Comparison of ENCODE assay signal across 9 cellular contexts in the genomic region with DNA sequence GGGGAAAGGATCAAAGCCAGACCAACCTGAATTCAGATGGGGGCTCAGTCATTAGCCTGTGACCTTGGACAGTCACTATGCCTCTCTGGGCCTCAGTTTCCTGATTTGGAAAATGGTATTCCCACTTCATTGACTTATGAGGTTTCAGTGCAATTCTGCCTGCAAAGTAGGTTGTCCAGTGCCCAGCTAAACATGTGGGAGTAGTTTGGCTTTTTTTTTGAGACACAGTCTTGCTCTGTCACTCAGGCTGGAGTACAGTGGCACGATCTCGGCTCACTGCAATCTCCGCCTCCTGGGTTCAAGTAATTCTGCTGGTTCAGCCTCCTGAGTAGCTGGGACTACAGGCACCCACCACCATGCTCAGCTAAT. TPM values are rescaled to one million over a fixed set of nuclear protein-coding genes. Genes with fewer than 3 reads are reported as not detected.
A peak's percentile ranks its signal among the peaks of the same experiment; 100 is the strongest.
DNase-seq lines count a peak whose midpoint lies in the region; ATAC-seq and TF ChIP-seq lines count a peak whose summit lies in the region.
"Not testable (repeated sequence)": the region's sequence is repeated elsewhere in the genome, so short reads cannot be mapped to it uniquely, and the experiment has no call there.
"Had no signal": no experiment of that assay in that cellular context is flagged by ENCODE, and none has a peak within 500 bp of the region (broad histone marks: within the 10 kb centered on the region; RNA-seq: fewer than 3 reads in every experiment).

No MANE protein-coding gene starts in this region.

- H3K36me3 ChIP-seq in BLaER1 = peaks cover 64% of the 10 kb centered on the region
- H3K36me3 ChIP-seq in SK-N-SH (replicated peaks in 1 of 2; ENCODE audit: control insufficient read depth in 1 of 2, insufficient read depth in 2 of 2, low read length in 1 of 2); colonic mucosa; cardiac muscle cell; lung (ENCODE audit: control insufficient read depth in 2 of 2, insufficient read depth in 2 of 2, low read length in 2 of 2); smooth muscle cell (ENCODE audit: low read depth); thyroid gland: not testable (repeated sequence)

- intact Hi-C loops in colonic mucosa (cut with DNase I); thyroid gland (cut with DNase I): not testable (repeated sequence)

- H4K20me1 ChIP-seq in BLaER1 = peaks cover 60% of the 10 kb centered on the region; the same call in 1 of the 2 replicates
- not testable (repeated sequence) for H4K20me1 ChIP-seq in SK-N-SH (ENCODE audit: insufficient read depth); smooth muscle cell (ENCODE audit: low read depth)

- H2AFZ ChIP-seq in SK-N-SH (ENCODE audit: low read depth); smooth muscle cell (ENCODE audit: low read depth): not testable (repeated sequence)

- not testable (repeated sequence) for TF ChIP-seq RAD21 in SK-N-SH (IDR thresholded peaks at IDR 0.05; ENCODE audit: low read length)

- TF ChIP-seq CTCF in SK-N-SH (IDR thresholded peaks at IDR 0.05); colonic mucosa (IDR thresholded peaks at IDR 0.05); cardiac muscle cell (IDR thresholded peaks at IDR 0.05; ENCODE audit: low read depth, low read length); lung (IDR thresholded peaks at IDR 0.05; ENCODE audit: control extremely low read depth, extremely low read depth); osteocyte (IDR thresholded peaks at IDR 0.05); smooth muscle cell (IDR thresholded peaks at IDR 0.05; ENCODE audit: borderline replicate concordance, insufficient read depth, poor library complexity, severe bottlenecking); thyroid gland (IDR thresholded peaks at IDR 0.05): not testable (repeated sequence)

- peaks cover 27% of the 10 kb centered on the region for H3F3A ChIP-seq in SK-N-SH (replicated peaks; ENCODE audit: insufficient read depth)
- peaks cover 10% of the 10 kb centered on the region for H3F3A ChIP-seq in smooth muscle cell (ENCODE audit: low read depth)

- H3K79me2 ChIP-seq in SK-N-SH (ENCODE audit: insufficient read depth) = peaks cover 28% of the 10 kb centered on the region; the same call in 1 of the 2 replicates
- not testable (repeated sequence) for H3K79me2 ChIP-seq in smooth muscle cell (ENCODE audit: low read depth)

- H3K4me1 ChIP-seq in BLaER1 (peaks cover 95% of the 10 kb centered on the region), SK-N-SH (ENCODE audit: control insufficient read depth in 1 of 2, insufficient read depth in 2 of 2, low read depth in 1 of 2, low read length in 1 of 2) (peaks cover 0 to 34% of the 10 kb centered on the region in 2 experiments; a peak in 3 of 4 replicates), cardiac muscle cell (ENCODE audit: low read depth) (peaks cover 34% of the 10 kb centered on the region), lung (ENCODE audit: control insufficient read depth in 2 of 2, insufficient read depth in 2 of 2, low read length in 2 of 2) (peaks cover 16 to 28% of the 10 kb centered on the region in 2 donors), smooth muscle cell (ENCODE audit: low read depth) (peaks cover 12% of the 10 kb centered on the region), thyroid gland (peaks cover 36 to 75% of the 10 kb centered on the region in 2 donors)
- not testable (repeated sequence) for H3K4me1 ChIP-seq in colonic mucosa

- not testable (repeated sequence) for H3K27me3 Mint-ChIP-seq in osteocyte (ENCODE audit: unreplicated experiment)

- TF ChIP-seq EP300 in SK-N-SH (IDR thresholded peaks at IDR 0.05; ENCODE audit: borderline replicate concordance in 1 of 2, low read depth in 1 of 2, low read length in 1 of 2) = not testable (repeated sequence)

- not testable (repeated sequence) for H3K4me3 Mint-ChIP-seq in osteocyte (ENCODE audit: unreplicated experiment)

- H3K9me3 Mint-ChIP-seq in osteocyte (ENCODE audit: unreplicated experiment) = not testable (repeated sequence)

- H3K4me2 ChIP-seq in BLaER1 = peak overlapping the region; percentile 84
- peak overlapping the region; percentile 27; the same call in 1 of the 2 replicates for H3K4me2 ChIP-seq in SK-N-SH
- peak overlapping the region; percentile 71 for H3K4me2 ChIP-seq in smooth muscle cell

- TF ChIP-seq POLR2A in thyroid gland (IDR thresholded peaks at IDR 0.05) = not testable (repeated sequence)

- POLR2A ChIA-PET in SK-N-SH (lab: Yijun Ruan, JAX) = interaction anchor here (0.6 to 1.0 kb wide), 2 partner anchors 10 to 12 kb away, joined by 3 read pairs; no protein-coding TSS in a partner anchor

- not testable (repeated sequence) for H3K27me3 ChIP-seq in BLaER1; SK-N-SH (ENCODE audit: insufficient read depth); colonic mucosa; cardiac muscle cell; lung (ENCODE audit: control insufficient read depth, insufficient read depth); smooth muscle cell (ENCODE audit: low read depth); thyroid gland

- H3K4me1 Mint-ChIP-seq in osteocyte (ENCODE audit: unreplicated experiment) = peaks cover 60% of the 10 kb centered on the region

- CTCF ChIA-PET in SK-N-SH (lab: Yijun Ruan, JAX) = interaction anchor here (1.1 kb wide), 1 partner anchor 12 kb away, joined by 3 read pairs; no protein-coding TSS in a partner anchor

- peak overlapping the region; percentile 75 for H3K27ac ChIP-seq in BLaER1
- H3K27ac ChIP-seq in SK-N-SH (ENCODE audit: low read depth in 2 of 2, low read length in 1 of 2) = peak overlapping the region in 1 of 2 experiments; percentile 43; a peak in 2 of 4 replicates
- H3K27ac ChIP-seq in colonic mucosa = peak overlapping the region; percentile 80
- peak overlapping the region; percentile 88 for H3K27ac ChIP-seq in cardiac muscle cell
- peak overlapping the region; percentile 34 to 96 for H3K27ac ChIP-seq in lung (ENCODE audit: low read depth in 1 of 2, low read length in 1 of 2)
- peak overlapping the region; percentile 98 for H3K27ac ChIP-seq in smooth muscle cell (ENCODE audit: low read depth)
- H3K27ac ChIP-seq in thyroid gland = peak overlapping the region; percentile 63 to 80 (median 72)

- not testable (repeated sequence) for H3K36me3 Mint-ChIP-seq in osteocyte (ENCODE audit: unreplicated experiment)

- ATAC-seq in lung (ENCODE audit: insufficient read depth, low FRiP score) = not testable (repeated sequence)

- 93% methylated on average over 3 of the region's 3 CpGs for WGBS in SK-N-SH (ENCODE audit: low lambda C conversion rate)
- 56 to 82% methylated on average over 3 of the region's 3 CpGs for WGBS in lung, 2 donors
- 66% methylated on average over 3 of the region's 3 CpGs for WGBS in smooth muscle cell (ENCODE audit: low lambda C conversion rate)
- 55 to 62% methylated on average over 3 of the region's 3 CpGs for WGBS in thyroid gland, 2 donors

- H3K27ac Mint-ChIP-seq in osteocyte (ENCODE audit: unreplicated experiment) = peak overlapping the region; percentile 95

- H3K9ac ChIP-seq in BLaER1 (peak overlapping the region; percentile 58; the same call in 1 of the 2 replicates), colonic mucosa (ENCODE audit: low read depth in 2 of 2, low read length in 2 of 2) (peak overlapping the region in 1 of 2 donors; percentile 51), smooth muscle cell (ENCODE audit: low read depth) (peak overlapping the region; percentile 88)
- H3K9ac ChIP-seq in SK-N-SH = not testable (repeated sequence)

- H3K9me3 ChIP-seq in BLaER1; SK-N-SH; colonic mucosa; cardiac muscle cell (ENCODE audit: low read depth); lung (ENCODE audit: control insufficient read depth in 2 of 2, insufficient read depth in 1 of 2, low read length in 1 of 2); smooth muscle cell (replicated peaks; ENCODE audit: low read depth); thyroid gland: not testable (repeated sequence)

- H3K4me3 ChIP-seq in BLaER1; SK-N-SH (ENCODE audit: low read depth in 2 of 2, low read length in 1 of 2); colonic mucosa; cardiac muscle cell; lung; smooth muscle cell; thyroid gland (replicated peaks in 1 of 3): not testable (repeated sequence)

- DNase-seq in SK-N-SH; colonic mucosa; cardiac muscle cell (ENCODE audit: low read depth in 1 of 2, low spot score in 1 of 2); lung (ENCODE audit: low spot score); osteocyte (ENCODE audit: extremely low spot score, unreplicated experiment); smooth muscle cell (lab: John Stamatoyannopoulos, UW; ENCODE audit: unreplicated experiment); thyroid gland: not testable (repeated sequence)

- not testable (repeated sequence) for H3K9me2 ChIP-seq in SK-N-SH

RNA-seq across cellular contexts. Expression of a gene that starts 17.9 kb away (rescaled TPM):
- polyA plus RNA-seq in SK-N-SH (2012; rRNA removed) (8.8 and 18.8 TPM in 2 replicates), cardiac muscle cell (12.6 and 35.4 TPM in 2 replicates), lung (100 to 1,000 TPM in 1 of 2 donors, 10 to 100 TPM in 1; 80.7 to 317 TPM), smooth muscle cell (42.4 and 54.1 TPM in 2 replicates)
- polyA plus RNA-seq in SK-N-SH (2012; cell fraction: cytosol; rRNA removed) = 8.8 and 16.2 TPM in 2 replicates
- 25.8 and 27.5 TPM in 2 replicates for polyA plus RNA-seq in SK-N-SH (2012; cell fraction: nucleus; rRNA removed)
- total RNA-seq in colonic mucosa (10 to 100 TPM; 15.4 to 34.5 TPM), cardiac muscle cell (6.9 and 15.8 TPM in 2 replicates), lung (100 to 1,000 TPM in 1 of 2 donors, 10 to 100 TPM in 1; 41.1 to 182 TPM), osteocyte (140 and 143 TPM in 2 replicates), smooth muscle cell (11.1 and 12.6 TPM in 2 replicates), thyroid gland (100 to 1,000 TPM in 1 of 4 donors, 10 to 100 TPM in 3; 45.6 to 115 (median 51.1) TPM)

RNA-seq across cellular contexts. Expression of a gene that starts 33.9 kb away (rescaled TPM):
- polyA plus RNA-seq in SK-N-SH (2012; rRNA removed) (82.3 and 82.7 TPM in 2 replicates), cardiac muscle cell (78.3 and 111 TPM in 2 replicates), lung (10 to 100 TPM; 89.6 to 97.6 TPM), smooth muscle cell (26.2 and 34.9 TPM in 2 replicates)
- polyA plus RNA-seq in SK-N-SH (2012; cell fraction: cytosol; rRNA removed) = 32.6 and 51.9 TPM in 2 replicates
- 183 and 238 TPM in 2 replicates for polyA plus RNA-seq in SK-N-SH (2012; cell fraction: nucleus; rRNA removed)
- total RNA-seq in colonic mucosa (10 to 100 TPM; 31.6 to 55.1 TPM), cardiac muscle cell (112 and 123 TPM in 2 replicates), lung (100 to 1,000 TPM in 1 of 2 donors, 10 to 100 TPM in 1; 42.5 to 115 TPM), osteocyte (58.7 and 65.1 TPM in 2 replicates), smooth muscle cell (9.2 and 12.9 TPM in 2 replicates), thyroid gland (10 to 100 TPM; 58.5 to 78.0 (median 62.1) TPM)

RNA-seq across cellular contexts. Expression of a gene that starts 40.9 kb away (rescaled TPM):
- polyA plus RNA-seq in SK-N-SH (2012; rRNA removed) (103 and 125 TPM in 2 replicates), cardiac muscle cell (346 and 413 TPM in 2 replicates), lung (100 to 1,000 TPM in 1 of 2 donors, 10 to 100 TPM in 1; 63.8 to 386 TPM), smooth muscle cell (97.8 and 115 TPM in 2 replicates)
- polyA plus RNA-seq in SK-N-SH (2012; cell fraction: cytosol; rRNA removed) = 65.8 and 85.2 TPM in 2 replicates
- polyA plus RNA-seq in SK-N-SH (2012; cell fraction: nucleus; rRNA removed) = 98.3 and 147 TPM in 2 replicates
- total RNA-seq in colonic mucosa (100 to 1,000 TPM; 159 to 166 TPM), cardiac muscle cell (174 and 175 TPM in 2 replicates), lung (100 to 1,000 TPM in 1 of 2 donors, 10 to 100 TPM in 1; 72.3 to 154 TPM), osteocyte (57.6 and 65.8 TPM in 2 replicates), smooth muscle cell (22.2 and 52.4 TPM in 2 replicates), thyroid gland (10 to 100 TPM; 56.3 to 98.9 (median 86.3) TPM)

RNA-seq across cellular contexts. Expression of a gene that starts 50.7 kb away (rescaled TPM):
- polyA plus RNA-seq in SK-N-SH (2012; rRNA removed) = 82.7 and 108 TPM in 2 replicates
- polyA plus RNA-seq in SK-N-SH (2012; cell fraction: cytosol; rRNA removed) = 55.0 and 77.8 TPM in 2 replicates
- 210 and 240 TPM in 2 replicates for polyA plus RNA-seq in SK-N-SH (2012; cell fraction: nucleus; rRNA removed)
- 10 to 100 TPM; 64.0 to 77.7 TPM for total RNA-seq in colonic mucosa
- total RNA-seq in cardiac muscle cell = 85.1 and 162 TPM in 2 replicates
- 139 and 193 TPM in 2 replicates for polyA plus RNA-seq in cardiac muscle cell
- 10 to 100 TPM; 54.9 to 97.9 TPM for total RNA-seq in lung
- polyA plus RNA-seq in lung = 10 to 100 TPM; 53.9 to 55.9 TPM
- total RNA-seq in osteocyte = 78.0 and 78.5 TPM in 2 replicates
- 38.2 and 48.0 TPM in 2 replicates for total RNA-seq in smooth muscle cell
- polyA plus RNA-seq in smooth muscle cell = 61.4 and 68.6 TPM in 2 replicates
- total RNA-seq in thyroid gland = 10 to 100 TPM; 47.5 to 85.2 (median 78.3) TPM

RNA-seq across cellular contexts. Expression of a gene that starts 58.1 kb away (rescaled TPM):
- 0.15 and 0.52 TPM in 2 replicates for polyA plus RNA-seq in SK-N-SH (2012; rRNA removed)
- polyA plus RNA-seq in SK-N-SH (2012; cell fraction: cytosol; rRNA removed) = 0.14 and 0.34 TPM in 2 replicates
- 0.30 and 0.31 TPM in 2 replicates for polyA plus RNA-seq in SK-N-SH (2012; cell fraction: nucleus; rRNA removed)
- 1 to 10 TPM; 3.5 TPM for total RNA-seq in colonic mucosa
- total RNA-seq in cardiac muscle cell = 3.5 and 9.9 TPM in 2 replicates
- 3.7 and 9.4 TPM in 2 replicates for polyA plus RNA-seq in cardiac muscle cell
- 10 to 100 TPM; 34.5 to 51.5 TPM for total RNA-seq in lung
- polyA plus RNA-seq in lung = 10 to 100 TPM; 41.0 to 43.0 TPM
- 19.3 and 20.4 TPM in 2 replicates for total RNA-seq in osteocyte
- 1.5 TPM in 1 of 2 replicates, not detected in the other for total RNA-seq in smooth muscle cell
- 0.54 and 0.83 TPM in 2 replicates for polyA plus RNA-seq in smooth muscle cell
- total RNA-seq in thyroid gland = 10 to 100 TPM; 10.0 to 24.9 (median 18.2) TPM
- total RNA-seq: HT1080 had no signal

Comparison
In these comparisons a context has a peak if more than half of its experiments do, and no peak if none do; other contexts are left out.
1. H3K4me2 ChIP-seq: peak in every context shown above with its lines; median percentile 84 in BLaER1; 71 in smooth muscle cell; 27 in SK-N-SH.